ENCODE assay signal across 9 cellular contexts in genomic region chr17:56908061-56908542, GRCh38. TPM values are rescaled to one million over a fixed set of nuclear protein-coding genes. Genes with fewer than 3 reads are reported as not detected.
DNase-seq lines count a peak whose midpoint lies in the region; ATAC-seq and TF ChIP-seq lines count a peak whose summit lies in the region.
"Had no signal": no experiment of that assay in that cellular context is flagged by ENCODE, and none has a peak within 500 bp of the region (broad histone marks: within the 10 kb centered on the region; RNA-seq: fewer than 3 reads in every experiment).

No MANE protein-coding gene starts in this region.

- H3K4me3 Mint-ChIP-seq in activated B cell treated with CpG ODN at 0.5 μM for 24 hours = peak overlapping the region; percentile 75

- peak overlapping the region; percentile 78 for H4K91ac ChIP-seq in mesenchymal stem cell (ENCODE audit: low read length)

- H3K4me1 ChIP-seq in DND-41 (ENCODE audit: insufficient read depth, low read length) (peaks cover 40% of the 10 kb centered on the region), mesenchymal stem cell (ENCODE audit: control insufficient read depth, insufficient read depth, low read depth, low read length) (peaks cover 10% of the 10 kb centered on the region), BE2C (no peaks in the 10 kb centered on the region), mammary epithelial cell (ENCODE audit: insufficient read depth, low read length) (peaks cover 25% of the 10 kb centered on the region)

- dilution Hi-C loops in mammary epithelial cell (cut with HindIII; ENCODE audit: low sequenced_read_pairs) = no loop called here

- H2BK12ac ChIP-seq in mesenchymal stem cell (ENCODE audit: low read length in 2 of 2) = no peak overlapping the region

- H3K27me3 ChIP-seq in DND-41 (ENCODE audit: insufficient read depth, low read length, poor library complexity) = no peaks in the 10 kb centered on the region
- H3K27me3 ChIP-seq in mesenchymal stem cell (ENCODE audit: control insufficient read depth in 1 of 2, insufficient read depth in 1 of 2, low read length in 2 of 2) = no peaks in the 10 kb centered on the region
- H3K27me3 ChIP-seq in BE2C = no peaks in the 10 kb centered on the region
- H3K27me3 ChIP-seq in mammary epithelial cell (ENCODE audit: insufficient read depth, low read length) = no peaks in the 10 kb centered on the region
- H3K27me3 ChIP-seq: pancreas had no signal

- no peak overlapping the region for H2BK120ac ChIP-seq in mesenchymal stem cell (ENCODE audit: low read depth, low read length)

- H3K79me2 ChIP-seq in DND-41 (ENCODE audit: insufficient read depth, low read length) = peaks cover 47% of the 10 kb centered on the region
- H3K79me2 ChIP-seq in mammary epithelial cell (ENCODE audit: insufficient read depth, low read length) = peaks cover 60% of the 10 kb centered on the region

- H3K4me3 ChIP-seq in DND-41 (ENCODE audit: low read depth in 1 of 2, low read length in 2 of 2) = no peak overlapping the region
- H3K4me3 ChIP-seq in mesenchymal stem cell (ENCODE audit: insufficient read depth in 1 of 2, low read depth in 1 of 2, low read length in 2 of 2) = no peak overlapping the region
- H3K4me3 ChIP-seq in BE2C (ENCODE audit: low read depth, low read length) = no peak overlapping the region
- no peak overlapping the region for H3K4me3 ChIP-seq in mammary epithelial cell (replicated peaks in 1 of 3; ENCODE audit: insufficient read depth in 1 of 3, low read depth in 2 of 3, low read length in 3 of 3)
- H3K4me3 ChIP-seq: pancreas had no signal

- H3K18ac ChIP-seq in mesenchymal stem cell (ENCODE audit: low read depth in 1 of 2, low read length in 2 of 2) = no peak overlapping the region

- H3K4me2 ChIP-seq in DND-41 (ENCODE audit: insufficient read depth, low read length) = 0 out of 2 replicates have a peak overlapping the region, but pooled peaks have one; percentile 21
- H3K4me2 ChIP-seq in mesenchymal stem cell (ENCODE audit: low read length, poor library complexity, severe bottlenecking) = no peak overlapping the region
- H3K4me2 ChIP-seq in mammary epithelial cell (ENCODE audit: insufficient read depth, low read depth, low read length) = no peak overlapping the region

- H4K20me1 ChIP-seq in DND-41 (ENCODE audit: insufficient read depth, low read length) (peaks cover 17% of the 10 kb centered on the region; the same call in 1 of the 2 replicates), mammary epithelial cell (ENCODE audit: insufficient read depth, low read length) (no peaks in the 10 kb centered on the region)

- H3K27ac ChIP-seq in DND-41 (ENCODE audit: low read length) (no peak overlapping the region), mesenchymal stem cell (ENCODE audit: low read length, poor library complexity, severe bottlenecking) (no peak overlapping the region), mammary epithelial cell (ENCODE audit: insufficient read depth, low read depth, low read length) (no peak overlapping the region)
- H3K27ac ChIP-seq: pancreas had no signal

- H4K8ac ChIP-seq in mesenchymal stem cell (ENCODE audit: low read length) = no peak overlapping the region

- in situ Hi-C loops in mammary epithelial cell (cut with MboI; ENCODE audit: low sequenced_read_pairs in 2 of 2) = no loop called here

- POLR2A ChIA-PET in activated B cell treated with CpG ODN at 0.5 μM for 24 hours (lab: Charles Lee) = interaction anchor here (1.0 to 3.0 kb wide), 7 partner anchors 10 to 1099 kb away, joined by 3 to 12 read pairs (median 4); partner anchors contain the start of genes C17orf67, DGKE, SCPEP1 and SRSF1

- H2BK15ac ChIP-seq in mesenchymal stem cell (ENCODE audit: low read depth, poor library complexity, severe bottlenecking) = no peak overlapping the region

- BruUV-seq in mammary epithelial cell (replicated peaks; lab: Mats Ljungman, UMichigan) = no TSS peak

- intact Hi-C loops in activated B cell treated with CpG ODN at 0.5 μM for 24 hours (cut with micrococcal nuclease) (no loop called here), mammary epithelial cell (cut with micrococcal nuclease) (no loop called here)

- CTCF ChIA-PET in activated B cell treated with CpG ODN at 0.5 μM for 24 hours (lab: Charles Lee) = interaction anchor here (1.1 kb wide), 2 partner anchors 31 to 70 kb away, joined by 3 read pairs; partner anchors contain the start of gene SCPEP1
- CTCF ChIA-PET in mammary epithelial cell (lab: Charles Lee; ENCODE audit: low non-redundant PET) = no interaction called here

- no peak overlapping the region for H3K4ac ChIP-seq in mesenchymal stem cell (ENCODE audit: low read depth in 1 of 2, low read length in 2 of 2)

- no peak for TF ChIP-seq CTCF in DND-41 (IDR thresholded peaks at IDR 0.05; ENCODE audit: borderline replicate concordance, extremely low read depth, low read length, poor library complexity, severe bottlenecking)
- TF ChIP-seq CTCF in activated B cell treated with CpG ODN at 0.5 μM for 24 hours (IDR thresholded peaks at IDR 0.05) = no peak
- no peak for TF ChIP-seq CTCF in BE2C (IDR thresholded peaks at IDR 0.05; ENCODE audit: low read depth, low read length)
- no peak for TF ChIP-seq CTCF in mammary epithelial cell (conservative IDR thresholded peaks at IDR 0.05 in 1 of 2, IDR thresholded peaks at IDR 0.05 in 1 of 2; ENCODE audit: extremely low read depth in 1 of 2, insufficient read depth in 1 of 2, low read depth in 1 of 2, low read length in 2 of 2)

- H3K23ac ChIP-seq in mesenchymal stem cell (ENCODE audit: low read length in 2 of 2) = no peak overlapping the region

- H3K36me3 ChIP-seq in DND-41 (ENCODE audit: insufficient read depth, low read length) (peaks cover 69% of the 10 kb centered on the region), mesenchymal stem cell (ENCODE audit: control insufficient read depth in 1 of 2, insufficient read depth in 2 of 2, low read depth in 1 of 2, low read length in 2 of 2) (peaks cover 21 to 66% of the 10 kb centered on the region in 2 experiments), BE2C (0 out of 2 replicates have a peak, but pooled peaks cover 3% of the 10 kb centered on the region), mammary epithelial cell (ENCODE audit: insufficient read depth, low read length) (peaks cover 30% of the 10 kb centered on the region)

- H3K36me3 Mint-ChIP-seq in activated B cell treated with CpG ODN at 0.5 μM for 24 hours (ENCODE audit: low read depth) = peaks cover 48% of the 10 kb centered on the region

- H3K9me3 ChIP-seq in DND-41 (ENCODE audit: insufficient read depth, low read length, severe bottlenecking) (no peaks in the 10 kb centered on the region), mesenchymal stem cell (ENCODE audit: control insufficient read depth, low read length) (no peaks in the 10 kb centered on the region), BE2C (no peaks in the 10 kb centered on the region), mammary epithelial cell (replicated peaks; ENCODE audit: insufficient read depth, low read length) (no peaks in the 10 kb centered on the region)
- H3K9me3 ChIP-seq: pancreas had no signal

- no peak overlapping the region for H2AK5ac ChIP-seq in mesenchymal stem cell (ENCODE audit: low read length, severe bottlenecking)

- no peaks in the 10 kb centered on the region for H3K9me3 Mint-ChIP-seq in activated B cell treated with CpG ODN at 0.5 μM for 24 hours

- ATAC-seq in DND-41 (ENCODE audit: insufficient read depth, low read depth) (no peak), GM19455 (IDR thresholded peaks at IDR 0.05; ENCODE audit: unreplicated experiment) (peak; percentile 80), HG03442 (IDR thresholded peaks at IDR 0.05; ENCODE audit: unreplicated experiment) (peak; percentile 88), activated B cell treated with CpG ODN at 0.5 μM for 24 hours (ENCODE audit: low read depth) (peak; percentile 95)

- DNase-seq in DND-41 (no peak), activated B cell treated with CpG ODN at 0.5 μM for 24 hours (peak; percentile 57), mesenchymal stem cell (no peak), AG08395 (ENCODE audit: low spot score) (no peak), BE2C (no peak), mammary epithelial cell (no peak)

- H3K79me1 ChIP-seq in mesenchymal stem cell (replicated peaks; ENCODE audit: low read length, poor library complexity, severe bottlenecking) = peaks cover 23% of the 10 kb centered on the region

- H3K27me3 Mint-ChIP-seq in activated B cell treated with CpG ODN at 0.5 μM for 24 hours = no peaks in the 10 kb centered on the region

- no peak overlapping the region for H2BK5ac ChIP-seq in mesenchymal stem cell (ENCODE audit: low read depth, low read length, poor library complexity, severe bottlenecking)

- no peak overlapping the region for H3K9ac ChIP-seq in DND-41 (ENCODE audit: low read depth, low read length)
- no peak overlapping the region for H3K9ac ChIP-seq in mesenchymal stem cell (ENCODE audit: low read length)
- no peak overlapping the region for H3K9ac ChIP-seq in mammary epithelial cell (ENCODE audit: insufficient read depth, low read length)

- 90% methylated on average over 8 of the region's 8 CpGs for WGBS in mesenchymal stem cell
- WGBS in mammary epithelial cell (ENCODE audit: low coverage, missing lambda C conversion rate) = 79% methylated on average over 8 of the region's 8 CpGs

- H3K4me1 Mint-ChIP-seq in activated B cell treated with CpG ODN at 0.5 μM for 24 hours = peaks cover 62% of the 10 kb centered on the region

- no peak overlapping the region for H3K14ac ChIP-seq in mesenchymal stem cell (ENCODE audit: low read length in 2 of 2)

- H2AFZ ChIP-seq in DND-41 (ENCODE audit: low read depth, low read length) (no peak overlapping the region), mesenchymal stem cell (ENCODE audit: low read depth, low read length) (no peak overlapping the region), mammary epithelial cell (ENCODE audit: low read depth, low read length) (no peak overlapping the region)

- peak overlapping the region; percentile 96 for H3K27ac Mint-ChIP-seq in activated B cell treated with CpG ODN at 0.5 μM for 24 hours

RNA-seq across cellular contexts. Expression of gene TRIM25, which starts 5.7 kb away (rescaled TPM):
- 63.5 and 71.4 TPM in 2 replicates for total RNA-seq in activated B cell treated with CpG ODN at 0.5 μM for 24 hours
- 35.4 TPM for polyA plus RNA-seq in mesenchymal stem cell (2013, experiment 1 of 2)
- 33.7 TPM for polyA plus RNA-seq in mesenchymal stem cell (2013, experiment 2 of 2)
- polyA plus RNA-seq in BE2C (2012; ENCODE audit: insufficient read depth, insufficient read length, low read depth) = 9.6 TPM
- 10 to 100 TPM; 49.5 to 95.0 TPM for total RNA-seq in mammary epithelial cell
- polyA plus RNA-seq in mammary epithelial cell = 34.9 TPM
- 57.2 TPM for polyA minus RNA-seq in mammary epithelial cell

RNA-seq across cellular contexts. Expression of gene COIL, which starts 52.7 kb away (rescaled TPM):
- total RNA-seq in activated B cell treated with CpG ODN at 0.5 μM for 24 hours = 21.6 and 21.9 TPM in 2 replicates
- 16.4 TPM for polyA plus RNA-seq in mesenchymal stem cell (2013, experiment 1 of 2)
- 16.8 TPM for polyA plus RNA-seq in mesenchymal stem cell (2013, experiment 2 of 2)
- polyA plus RNA-seq in BE2C (2012; ENCODE audit: insufficient read depth, insufficient read length, low read depth) = 32.4 TPM
- total RNA-seq in mammary epithelial cell = 10 to 100 TPM; 11.0 to 14.8 TPM
- polyA plus RNA-seq in mammary epithelial cell = 6.2 TPM
- polyA minus RNA-seq in mammary epithelial cell = 4.6 TPM
